33 cellular contexts compared by ENCODE assay signal in genomic region chr21:26451014-26451740, GRCh38.
"Had no signal": no experiment of that assay in that cellular context is flagged by ENCODE, and none has a peak within 500 bp of the region (broad histone marks: within the 10 kb centered on the region; RNA-seq: fewer than 3 reads in every experiment).

No MANE protein-coding gene starts in this region.

- H3K36me3 Mint-ChIP-seq: activated naive CD8-positive, alpha-beta T cell; brain; mesothelial cell of epicardium; naive B cell; stimulated activated naive B cell treated with anti-CD40 and anti-IgM and Interleukin-4, amounts not matched to agents 10 μg/mL and 1 μg/mL and 100 μg/mL, for 72 hours had no signal

- H3K4me1 ChIP-seq: esophagus muscularis mucosa, gastrocnemius medialis, left ventricle myocardium inferior, pancreas, prostate gland, stomach, suprapubic skin, tibial artery, upper lobe of right lung had no signal

- H3K9me3 Mint-ChIP-seq: activated T-cell treated with anti-CD3 and anti-CD28 coated beads, Interleukin-2, amount 50 U/mL, for 24 hours; activated T-helper 17 cell treated with anti-CD3 and anti-CD28 coated beads, Interleukin-2, amount 50 U/mL, for 72 hours; brain; mesothelial cell of epicardium; naive B cell; nephron progenitor cell; stimulated activated naive B cell treated with anti-CD40 and anti-IgM and Interleukin-4, amounts not matched to agents 10 μg/mL and 1 μg/mL and 100 μg/mL, for 72 hours had no signal

- H3K4me3 Mint-ChIP-seq: activated naive CD8-positive, alpha-beta T cell; activated T-cell treated with anti-CD3 and anti-CD28 coated beads, Interleukin-2, amount 50 U/mL, for 24 hours; activated T-helper 17 cell treated with anti-CD3 and anti-CD28 coated beads, Interleukin-2, amount 50 U/mL, for 72 hours; brain; mesothelial cell of epicardium; naive B cell; nephron progenitor cell; stimulated activated naive B cell treated with anti-CD40 and anti-IgM and Interleukin-4, amounts not matched to agents 10 μg/mL and 1 μg/mL and 100 μg/mL, for 72 hours had no signal

- H3K27ac ChIP-seq: coronary artery, dorsolateral prefrontal cortex, esophagus muscularis mucosa, gastrocnemius medialis, left ventricle myocardium inferior, neutrophil, pancreas, prostate gland, stomach, suprapubic skin, tibial artery, upper lobe of right lung had no signal

- H3K4me3 ChIP-seq: coronary artery, dorsolateral prefrontal cortex, esophagus muscularis mucosa, gastrocnemius medialis, left ventricle myocardium inferior, pancreas, prostate gland, smooth muscle cell, stomach, suprapubic skin, tibial artery, upper lobe of right lung had no signal

- ATAC-seq: activated T-helper 17 cell treated with anti-CD3 and anti-CD28 coated beads, Interleukin-2, amount 50 U/mL, for 72 hours; gastrocnemius medialis; pancreas; stimulated activated naive B cell treated with anti-CD40 and anti-IgM and Interleukin-4, amounts not matched to agents 10 μg/mL and 1 μg/mL and 100 μg/mL, for 72 hours; upper lobe of right lung had no signal

- DNase-seq: activated CD4-positive, alpha-beta T cell treated with anti-CD3 and anti-CD28 coated beads for 4 hours; activated CD4-positive, alpha-beta T cell treated with anti-CD3 and anti-CD28 coated beads, Interleukin-2, amount 50 U/mL, for 48 hours; activated CD4-positive, CD25-positive, alpha-beta regulatory T cell; activated CD8-positive, alpha-beta memory T cell treated with anti-CD3 and anti-CD28 coated beads for 24 hours; activated CD8-positive, alpha-beta memory T cell treated with anti-CD3 and anti-CD28 coated beads, Interleukin-2, amount 50 U/mL, for 4 hours; activated T-cell treated with anti-CD3 and anti-CD28 coated beads, Interleukin-2, amount 50 U/mL, for 24 hours; anterior cingulate cortex; dorsolateral prefrontal cortex; effector memory CD4-positive, alpha-beta T cell; gastrocnemius medialis; glutamatergic neuron; left ventricle myocardium inferior; naive B cell; nephron progenitor cell; pancreas; stimulated activated CD4-positive, alpha-beta T cell treated with anti-CD3 and anti-CD28 coated beads, Interleukin-1b, Interleukin-23, amount 100 ng/mL, for 48 hours; stimulated activated CD4-positive, alpha-beta T cell treated with anti-CD3 and anti-CD28 coated beads, Interleukin-4, amount 100 ng/mL, for 4 hours; stimulated activated CD8-positive, alpha-beta memory T cell treated with anti-CD3 and anti-CD28 coated beads, Interleukin-4, amount 100 ng/mL, for 48 hours; stimulated activated naive B cell treated with anti-CD40 and anti-IgM and Interleukin-4, amounts not matched to agents 10 μg/mL and 1 μg/mL and 100 μg/mL, for 72 hours; stomach; T-helper 1 cell; tibial artery; upper lobe of right lung had no signal

- H3K4me1 Mint-ChIP-seq: activated T-helper 17 cell treated with anti-CD3 and anti-CD28 coated beads, Interleukin-2, amount 50 U/mL, for 72 hours; naive B cell; nephron progenitor cell; stimulated activated naive B cell treated with anti-CD40 and anti-IgM and Interleukin-4, amounts not matched to agents 10 μg/mL and 1 μg/mL and 100 μg/mL, for 72 hours had no signal

- H3K27ac Mint-ChIP-seq: activated naive CD8-positive, alpha-beta T cell; activated T-cell treated with anti-CD3 and anti-CD28 coated beads, Interleukin-2, amount 50 U/mL, for 24 hours; activated T-helper 17 cell treated with anti-CD3 and anti-CD28 coated beads, Interleukin-2, amount 50 U/mL, for 72 hours; brain; mesothelial cell of epicardium; nephron progenitor cell; stimulated activated naive B cell treated with anti-CD40 and anti-IgM and Interleukin-4, amounts not matched to agents 10 μg/mL and 1 μg/mL and 100 μg/mL, for 72 hours had no signal

- H3K9me3 ChIP-seq: esophagus muscularis mucosa, gastrocnemius medialis, left ventricle myocardium inferior, neutrophil, pancreas, prostate gland, stomach, suprapubic skin, tibial artery, upper lobe of right lung had no signal

- H3K4me2 ChIP-seq: smooth muscle cell had no signal

- H3K27me3 ChIP-seq: dorsolateral prefrontal cortex, esophagus muscularis mucosa, gastrocnemius medialis, neutrophil, pancreas, stomach, suprapubic skin, tibial artery, upper lobe of right lung had no signal

- H3K36me3 ChIP-seq: esophagus muscularis mucosa, gastrocnemius medialis, left ventricle myocardium inferior, neutrophil, pancreas, prostate gland, stomach, suprapubic skin, tibial artery, upper lobe of right lung had no signal
